37 cellular contexts compared by ENCODE assay signal in genomic region chr11:60347084-60347797, GRCh38. TPM values are rescaled to one million over a fixed set of nuclear protein-coding genes. Genes with fewer than 3 reads are reported as not detected.
DNase-seq lines count a peak whose midpoint lies in the region; ATAC-seq, FAIRE-seq and TF ChIP-seq lines count a peak whose summit lies in the region.
"Had no signal": no experiment of that assay in that cellular context is flagged by ENCODE, and none has a peak within 500 bp of the region (broad histone marks: within the 10 kb centered on the region; RNA-seq: fewer than 3 reads in every experiment).

No MANE protein-coding gene starts in this region.

- no peak for TF ChIP-seq CTCF in HepG2 (CRISPR knock-in tag; IDR thresholded peaks at IDR 0.05)
- TF ChIP-seq CTCF in A673 (conservative IDR thresholded peaks at IDR 0.05; ENCODE audit: low read depth, low read length), result no peak
- no peak for TF ChIP-seq CTCF in GM13977 (IDR thresholded peaks at IDR 0.05; ENCODE audit: extremely low read depth, insufficient read depth, missing control alignments)

- H3K9me3 ChIP-seq in HepG2 (ENCODE audit: low read length), result no peaks in the 10 kb centered on the region
- H3K9me3 ChIP-seq in A673 (ENCODE audit: low read depth, low read length, poor library complexity, severe bottlenecking), result no peaks in the 10 kb centered on the region
- H3K9me3 ChIP-seq: colonic mucosa, prostate gland, sigmoid colon, SJCRH30 had no signal

- TF ChIP-seq EP300 in HepG2 (IDR thresholded peaks at IDR 0.05; ENCODE audit: low read depth in 2 of 2, low read length in 2 of 2) (no peak), HepG2 (CRISPR knock-in tag; IDR thresholded peaks at IDR 0.05; ENCODE audit: borderline replicate concordance) (no peak)

- BruUV-seq in HepG2 (replicated peaks; lab: Mats Ljungman, UMichigan) (no TSS peak), A673 (replicated peaks; lab: Mats Ljungman, UMichigan) (no TSS peak)

- peaks cover 0 to 6% of the 10 kb centered on the region in 2 experiments; a peak in 1 of 5 replicates for H3K27me3 ChIP-seq in HepG2 (ENCODE audit: control insufficient read depth in 1 of 2, insufficient read depth in 2 of 2, low read length in 2 of 2)
- H3K27me3 ChIP-seq in A673 (replicated peaks; ENCODE audit: insufficient read depth, low read depth, low read length, poor library complexity), result peaks cover 8% of the 10 kb centered on the region
- H3K27me3 ChIP-seq: colonic mucosa, sigmoid colon, SJCRH30 had no signal

- no peak overlapping the region for H3K9ac ChIP-seq in HepG2 (ENCODE audit: insufficient read depth, low read depth, low read length)

- WGBS in HepG2 (ENCODE audit: low lambda C conversion rate), result 5% methylated on average over 2 of the region's 2 CpGs

- TF ChIP-seq POLR2A in HepG2 (IDR thresholded peaks at IDR 0.05; ENCODE audit: insufficient read depth in 1 of 2, low read depth in 2 of 2, low read length in 2 of 2), result no peak

- POLR2A ChIA-PET in HepG2 (lab: Yijun Ruan, JAX), result no interaction called here
- POLR2A ChIA-PET in A673 (lab: Charles Lee; ENCODE audit: low non-redundant PET), result no interaction called here

- H3K79me2 ChIP-seq in HepG2 (ENCODE audit: insufficient read depth, low read length), result no peaks in the 10 kb centered on the region

- H3K4me1 ChIP-seq in HepG2 (ENCODE audit: insufficient read depth, low read length), result no peaks in the 10 kb centered on the region
- no peaks in the 10 kb centered on the region for H3K4me1 ChIP-seq in A673 (ENCODE audit: insufficient read depth, low read length, poor library complexity, severe bottlenecking)
- H3K4me1 ChIP-seq: colonic mucosa, prostate gland, sigmoid colon, SJCRH30 had no signal

- no peak overlapping the region for H3K27ac ChIP-seq in HepG2 (ENCODE audit: extremely low read length, insufficient read depth, low read length)
- no peak overlapping the region for H3K27ac ChIP-seq in A673 (ENCODE audit: low read depth, low read length, poor library complexity, severe bottlenecking)
- H3K27ac ChIP-seq: colonic mucosa, prostate gland, sigmoid colon, SJCRH30 had no signal

- H3K4me3 ChIP-seq in HepG2 (replicated peaks in 1 of 3; ENCODE audit: insufficient read depth in 1 of 3, low read depth in 2 of 3, low read length in 3 of 3) (no peak overlapping the region), A673 (ENCODE audit: low read depth, low read length, poor library complexity, severe bottlenecking) (no peak overlapping the region)
- H3K4me3 ChIP-seq: colonic mucosa, HAP-1, prostate gland, sigmoid colon, SJCRH30 had no signal

- ATAC-seq in GM18867 (IDR thresholded peaks at IDR 0.05; ENCODE audit: unreplicated experiment) (peak; percentile 50), GM21723 (IDR thresholded peaks at IDR 0.05; ENCODE audit: unreplicated experiment) (peak; percentile 82), HG03095 (IDR thresholded peaks at IDR 0.05; ENCODE audit: unreplicated experiment) (peak; percentile 69), HepG2 (no peak)
- ATAC-seq: activated naive CD4-positive, alpha-beta T cell treated with anti-CD3 and anti-CD28 coated beads, Interleukin-2, amount 50 U/mL, for 72 hours; left ventricle myocardium superior; naive thymus-derived CD4-positive, alpha-beta T cell had no signal

- no peak overlapping the region for H2AFZ ChIP-seq in HepG2 (ENCODE audit: low read length)

- DNase-seq in HepG2 (ENCODE audit: low spot score), result no peak
- no peak for DNase-seq in A673 (ENCODE audit: low spot score)
- DNase-seq in GM13977 (ENCODE audit: low spot score), result no peak
- DNase-seq in NCI-H1105 treated with DMSO at 0.1 percent for 48 hours (lab: John Stamatoyannopoulos, UW), result no peak
- DNase-seq in EL, result no peak
- DNase-seq: activated CD4-positive, alpha-beta T cell treated with anti-CD3 and anti-CD28 coated beads, Interleukin-2, amount 50 U/mL, for 4 hours; activated CD4-positive, CD25-positive, alpha-beta regulatory T cell; activated CD8-positive, alpha-beta memory T cell treated with anti-CD3 and anti-CD28 coated beads, Interleukin-2, amount 50 U/mL, for 4 hours; C1 segment of cervical spinal cord; Calu3; colonic mucosa; effector memory CD4-positive, alpha-beta T cell; islet precursor cell; KBM-7; left ventricle myocardium superior; naive thymus-derived CD4-positive, alpha-beta T cell; NCI-H2029 treated with DMSO at 0.1 percent for 48 hours; NCI-H226; NCI-H69; sigmoid colon; stimulated activated CD4-positive, alpha-beta T cell treated with anti-CD3 and anti-CD28 coated beads, Interleukin-4, amount 100 ng/mL, for 4 hours; stimulated activated naive CD4-positive, alpha-beta T cell treated with Interleukin-2 at 50 U/mL for 16 hours had no signal

- no peak overlapping the region for H3K4me2 ChIP-seq in HepG2 (ENCODE audit: low read depth, low read length)

- CTCF ChIA-PET in HepG2 (lab: Yijun Ruan, JAX; ENCODE audit: low intra/inter-chr PET ratio, low total read pairs) (no interaction called here), A673 (lab: Charles Lee) (no interaction called here)

- in situ Hi-C loops in HepG2 (cut with HindIII; ENCODE audit: extremely low pct_ligation_motif_present, low pct_unique_long_range_greater_than_20kb) (loop anchor here (25.0 kb wide), 1 partner anchor 140 kb away; the partner anchor contains the start of gene MS4A12), GM13977 (cut with MboI; ENCODE audit: low pct_unique_long_range_greater_than_20kb, low sequenced_read_pairs, unreplicated experiment) (loop anchor here (10.0 kb wide), 2 partner anchors 82 to 288 kb away; no protein-coding TSS in a partner anchor)

- no peaks in the 10 kb centered on the region for H4K20me1 ChIP-seq in HepG2 (ENCODE audit: insufficient read depth, low read length)

- no peak for TF ChIP-seq RAD21 in HepG2 (CRISPR knock-in tag; IDR thresholded peaks at IDR 0.05)

- H3K36me3 ChIP-seq in HepG2 (replicated peaks in 1 of 2; ENCODE audit: control insufficient read depth in 1 of 2, insufficient read depth in 2 of 2, low read length in 2 of 2) (no peaks in the 10 kb centered on the region), A673 (ENCODE audit: insufficient read depth, low read length, poor library complexity, severe bottlenecking) (no peaks in the 10 kb centered on the region)
- H3K36me3 ChIP-seq: colonic mucosa, HAP-1, prostate gland, sigmoid colon, SJCRH30 had no signal

- intact Hi-C loops in HepG2 (cut with micrococcal nuclease; ENCODE audit: unreplicated experiment) (loop anchor here (5.0 kb wide), 1 partner anchor 80 kb away; no protein-coding TSS in a partner anchor), A673 (cut with micrococcal nuclease; ENCODE audit: unreplicated experiment) (no loop called here)

- FAIRE-seq in HepG2 (lab: Jason Lieb, UNC), result no peak
- FAIRE-seq: urothelium cell line had no signal

RNA-seq across cellular contexts. Expression of gene MS4A6E, which starts 20.2 kb away (rescaled TPM):
- total RNA-seq in HepG2 (2016; rRNA removed; fragmentation: Illumina TruSeq; extraction: Trizol) (not detected in 2 replicates), A673 (2021) (not detected in 2 replicates)
- total RNA-seq in HepG2 (2016; cell fraction: cytosol; rRNA removed; fragmentation: Illumina TruSeq; extraction: Trizol; ENCODE audit: low read depth), result not detected in 2 replicates
- total RNA-seq in HepG2 (2016; cell fraction: insoluble cytoplasmic fraction; rRNA removed; fragmentation: Illumina TruSeq; extraction: Trizol), result not detected in 2 replicates
- total RNA-seq in HepG2 (2016; cell fraction: membrane; rRNA removed; fragmentation: Illumina TruSeq; extraction: Trizol), result not detected in 2 replicates
- not detected in 2 replicates for total RNA-seq in HepG2 (2016; cell fraction: nucleus; rRNA removed; fragmentation: Illumina TruSeq; extraction: Trizol)
- polyA plus RNA-seq in HepG2 (2011; rRNA removed), result not detected in 2 replicates
- not detected in 2 replicates for polyA plus RNA-seq in HepG2 (2011; cell fraction: cytosol; rRNA removed)
- not detected in 2 replicates for polyA plus RNA-seq in HepG2 (2011; cell fraction: nucleus; rRNA removed)
- not detected in 2 replicates for polyA plus RNA-seq in HepG2 (2012)
- not detected in 2 replicates for polyA plus RNA-seq in HepG2 (2016; cell fraction: cytosol; fragmentation: Illumina TruSeq; extraction: Trizol; ENCODE audit: low read depth)
- polyA plus RNA-seq in HepG2 (2016; cell fraction: insoluble cytoplasmic fraction; fragmentation: Illumina TruSeq; extraction: Trizol; ENCODE audit: low read depth), result not detected in 2 replicates
- polyA plus RNA-seq in HepG2 (2016; cell fraction: membrane; fragmentation: Illumina TruSeq; extraction: Trizol; ENCODE audit: low read depth), result not detected in 2 replicates
- not detected in 2 replicates for polyA plus RNA-seq in HepG2 (2016; cell fraction: nucleus; fragmentation: Illumina TruSeq; extraction: Trizol; ENCODE audit: insufficient read depth, low read depth)
- polyA minus RNA-seq in HepG2 (2011; rRNA and poly(A)+ RNA removed; ENCODE audit: low replicate concordance), result not detected in 2 replicates
- not detected in 2 replicates for polyA minus RNA-seq in HepG2 (2011; cell fraction: cytosol; rRNA and poly(A)+ RNA removed)
- not detected in 2 replicates for polyA minus RNA-seq in HepG2 (2011; cell fraction: nucleus; rRNA and poly(A)+ RNA removed)
- total RNA-seq: activated naive CD4-positive, alpha-beta T cell treated with anti-CD3 and anti-CD28 coated beads, Interleukin-2, amount 50 U/mL, for 72 hours; activated T-helper 1 cell treated with anti-CD3 and anti-CD28 coated beads, Interleukin-12 subunit alpha, Interleukin-12 subunit beta, Interleukin-2, Interleukin-4 antibody, amounts not matched to agents 30 ng/mL and 10 ng/mL and 1 ng/mL, durations not matched to agents 14 hours and 24 hours and 36 hours; Calu3; colonic mucosa; epithelial cell of proximal tubule; HT1080; left ventricle myocardium superior; MCF 10A; mesothelial cell of epicardium; naive thymus-derived CD4-positive, alpha-beta T cell; RPMI7951; SJCRH30; temporal lobe had no signal
- polyA plus RNA-seq: naive thymus-derived CD4-positive, alpha-beta T cell had no signal

RNA-seq across cellular contexts. Expression of gene MS4A7, which starts 31.1 kb away (rescaled TPM):
- total RNA-seq in HepG2 (2016; rRNA removed; fragmentation: Illumina TruSeq; extraction: Trizol) (not detected in 2 replicates), A673 (2021) (not detected in 2 replicates)
- not detected in 2 replicates for total RNA-seq in HepG2 (2016; cell fraction: cytosol; rRNA removed; fragmentation: Illumina TruSeq; extraction: Trizol; ENCODE audit: low read depth)
- not detected in 2 replicates for total RNA-seq in HepG2 (2016; cell fraction: insoluble cytoplasmic fraction; rRNA removed; fragmentation: Illumina TruSeq; extraction: Trizol)
- not detected in 2 replicates for total RNA-seq in HepG2 (2016; cell fraction: membrane; rRNA removed; fragmentation: Illumina TruSeq; extraction: Trizol)
- not detected in 2 replicates for total RNA-seq in HepG2 (2016; cell fraction: nucleus; rRNA removed; fragmentation: Illumina TruSeq; extraction: Trizol)
- polyA plus RNA-seq in HepG2 (2011; rRNA removed), result not detected in 2 replicates
- polyA plus RNA-seq in HepG2 (2011; cell fraction: cytosol; rRNA removed), result not detected in 2 replicates
- not detected in 2 replicates for polyA plus RNA-seq in HepG2 (2011; cell fraction: nucleus; rRNA removed)
- polyA plus RNA-seq in HepG2 (2012), result not detected in 2 replicates
- polyA plus RNA-seq in HepG2 (2016; cell fraction: cytosol; fragmentation: Illumina TruSeq; extraction: Trizol; ENCODE audit: low read depth), result not detected in 2 replicates
- not detected in 2 replicates for polyA plus RNA-seq in HepG2 (2016; cell fraction: insoluble cytoplasmic fraction; fragmentation: Illumina TruSeq; extraction: Trizol; ENCODE audit: low read depth)
- polyA plus RNA-seq in HepG2 (2016; cell fraction: membrane; fragmentation: Illumina TruSeq; extraction: Trizol; ENCODE audit: low read depth), result not detected in 2 replicates
- not detected in 2 replicates for polyA plus RNA-seq in HepG2 (2016; cell fraction: nucleus; fragmentation: Illumina TruSeq; extraction: Trizol; ENCODE audit: insufficient read depth, low read depth)
- not detected in 2 replicates for polyA minus RNA-seq in HepG2 (2011; rRNA and poly(A)+ RNA removed; ENCODE audit: low replicate concordance)
- not detected in 2 replicates for polyA minus RNA-seq in HepG2 (2011; cell fraction: cytosol; rRNA and poly(A)+ RNA removed)
- not detected in 2 replicates for polyA minus RNA-seq in HepG2 (2011; cell fraction: nucleus; rRNA and poly(A)+ RNA removed)
- total RNA-seq: activated naive CD4-positive, alpha-beta T cell treated with anti-CD3 and anti-CD28 coated beads, Interleukin-2, amount 50 U/mL, for 72 hours; activated T-helper 1 cell treated with anti-CD3 and anti-CD28 coated beads, Interleukin-12 subunit alpha, Interleukin-12 subunit beta, Interleukin-2, Interleukin-4 antibody, amounts not matched to agents 30 ng/mL and 10 ng/mL and 1 ng/mL, durations not matched to agents 14 hours and 24 hours and 36 hours; Calu3; epithelial cell of proximal tubule; HT1080; MCF 10A; mesothelial cell of epicardium; RPMI7951; SJCRH30 had no signal

RNA-seq across cellular contexts. Expression of gene MS4A14, which starts 49.0 kb away (rescaled TPM):
- total RNA-seq in HepG2 (2016; rRNA removed; fragmentation: Illumina TruSeq; extraction: Trizol) (not detected in 2 replicates), A673 (2021) (not detected in 2 replicates)
- total RNA-seq in HepG2 (2016; cell fraction: cytosol; rRNA removed; fragmentation: Illumina TruSeq; extraction: Trizol; ENCODE audit: low read depth), result not detected in 2 replicates
- not detected in 2 replicates for total RNA-seq in HepG2 (2016; cell fraction: insoluble cytoplasmic fraction; rRNA removed; fragmentation: Illumina TruSeq; extraction: Trizol)
- not detected in 2 replicates for total RNA-seq in HepG2 (2016; cell fraction: membrane; rRNA removed; fragmentation: Illumina TruSeq; extraction: Trizol)
- not detected in 2 replicates for total RNA-seq in HepG2 (2016; cell fraction: nucleus; rRNA removed; fragmentation: Illumina TruSeq; extraction: Trizol)
- polyA plus RNA-seq in HepG2 (2011; rRNA removed), result not detected in 2 replicates
- not detected in 2 replicates for polyA plus RNA-seq in HepG2 (2011; cell fraction: cytosol; rRNA removed)
- polyA plus RNA-seq in HepG2 (2011; cell fraction: nucleus; rRNA removed), result not detected in 2 replicates
- polyA plus RNA-seq in HepG2 (2012), result not detected in 2 replicates
- not detected in 2 replicates for polyA plus RNA-seq in HepG2 (2016; cell fraction: cytosol; fragmentation: Illumina TruSeq; extraction: Trizol; ENCODE audit: low read depth)
- polyA plus RNA-seq in HepG2 (2016; cell fraction: insoluble cytoplasmic fraction; fragmentation: Illumina TruSeq; extraction: Trizol; ENCODE audit: low read depth), result not detected in 2 replicates
- polyA plus RNA-seq in HepG2 (2016; cell fraction: membrane; fragmentation: Illumina TruSeq; extraction: Trizol; ENCODE audit: low read depth), result not detected in 2 replicates
- polyA plus RNA-seq in HepG2 (2016; cell fraction: nucleus; fragmentation: Illumina TruSeq; extraction: Trizol; ENCODE audit: insufficient read depth, low read depth), result not detected in 2 replicates
- not detected in 2 replicates for polyA minus RNA-seq in HepG2 (2011; rRNA and poly(A)+ RNA removed; ENCODE audit: low replicate concordance)
- polyA minus RNA-seq in HepG2 (2011; cell fraction: cytosol; rRNA and poly(A)+ RNA removed), result not detected in 2 replicates
- not detected in 2 replicates for polyA minus RNA-seq in HepG2 (2011; cell fraction: nucleus; rRNA and poly(A)+ RNA removed)
- total RNA-seq: activated naive CD4-positive, alpha-beta T cell treated with anti-CD3 and anti-CD28 coated beads, Interleukin-2, amount 50 U/mL, for 72 hours; activated T-helper 1 cell treated with anti-CD3 and anti-CD28 coated beads, Interleukin-12 subunit alpha, Interleukin-12 subunit beta, Interleukin-2, Interleukin-4 antibody, amounts not matched to agents 30 ng/mL and 10 ng/mL and 1 ng/mL, durations not matched to agents 14 hours and 24 hours and 36 hours; Calu3; epithelial cell of proximal tubule; HT1080; MCF 10A; mesothelial cell of epicardium; RPMI7951; SJCRH30; temporal lobe had no signal
- polyA plus RNA-seq: naive thymus-derived CD4-positive, alpha-beta T cell had no signal
